ENCODE assay signal across 8 cellular contexts in genomic region chr2:237692601-237693079, GRCh38.
DNase-seq lines count a peak whose midpoint lies in the region; ATAC-seq and TF ChIP-seq lines count a peak whose summit lies in the region.

No MANE protein-coding gene starts in this region.

- POLR2A ChIA-PET in WTC11 (lab: Charles Lee), result interaction anchor here (1.1 kb wide), 1 partner anchor 11 kb away, joined by 3 read pairs; no protein-coding TSS in a partner anchor

- H3K9me3 Mint-ChIP-seq in WTC11, result no peaks in the 10 kb centered on the region

- H3K36me3 ChIP-seq in neutrophil, result no peaks in the 10 kb centered on the region

- TF ChIP-seq CTCF in WTC11 (IDR thresholded peaks at IDR 0.05), result no peak
- no peak for TF ChIP-seq CTCF in fibroblast of pulmonary artery (IDR thresholded peaks at IDR 0.05; ENCODE audit: low read length, missing control alignments)
- TF ChIP-seq CTCF in neutrophil (IDR thresholded peaks at IDR 0.05), result no peak

- no peak overlapping the region for H3K27ac Mint-ChIP-seq in WTC11

- H3K4me1 ChIP-seq in neutrophil (ENCODE audit: control insufficient read depth in 1 of 2, insufficient read depth in 1 of 2, low read depth in 1 of 2, low read length in 1 of 2), result peaks cover 81 to 83% of the 10 kb centered on the region in 2 experiments

- H3K36me3 Mint-ChIP-seq in WTC11, result no peaks in the 10 kb centered on the region

- H3K4me3 Mint-ChIP-seq in WTC11, result peak overlapping the region; percentile 75

- CTCF ChIA-PET in WTC11 (lab: Charles Lee), result interaction anchor here (1.2 to 3.6 kb wide), 6 partner anchors 10 to 133 kb away, joined by 3 to 24 read pairs (median 9); no protein-coding TSS in a partner anchor

- no peaks in the 10 kb centered on the region for H3K9me3 ChIP-seq in neutrophil

- H3K4me1 Mint-ChIP-seq in WTC11, result peaks cover 60% of the 10 kb centered on the region

- H3K27me3 Mint-ChIP-seq in WTC11 (ENCODE audit: low read depth), result no peaks in the 10 kb centered on the region

- peak; percentile 56 for DNase-seq in activated T-cell treated with anti-CD3 and anti-CD28 coated beads, Interleukin-2, amount 50 U/mL, for 1 hour
- no peak for DNase-seq in activated T-cell treated with anti-CD3 and anti-CD28 coated beads for 4 hours
- no peak for DNase-seq in WTC11 (ENCODE audit: low spot score)
- DNase-seq in fibroblast of pulmonary artery (ENCODE audit: low read depth), result no peak
- DNase-seq in hippocampal formation (lab: John Stamatoyannopoulos, UW), result no peak
- no peak for DNase-seq in NCI-H1694 treated with DMSO at 0.1 percent for 48 hours (lab: John Stamatoyannopoulos, UW)

- H3K4me3 ChIP-seq in fibroblast of pulmonary artery (replicated peaks; ENCODE audit: low read depth, low read length) (peak overlapping the region; percentile 81), neutrophil (ENCODE audit: low read depth in 1 of 2, low read length in 1 of 2) (peak overlapping the region; percentile 69 to 71)

- no peaks in the 10 kb centered on the region for H3K27me3 ChIP-seq in neutrophil

- ATAC-seq in HG03280 (IDR thresholded peaks at IDR 0.05; ENCODE audit: unreplicated experiment), result peak; percentile 0
- no peak; the same call in 1 of the 2 replicates for ATAC-seq in WTC11

- peak overlapping the region; percentile 100 for H3K27ac ChIP-seq in neutrophil

TF ChIP-seq in WTC11, 78 proteins besides CTCF, POLR2A, EP300 and RAD21:
- TF ChIP-seq HMGXB4 (CRISPR knock-in tag; IDR thresholded peaks at IDR 0.05) (peak; percentile 13; the same call in 1 of the 2 replicates), ETV6 (CRISPR knock-in tag; IDR thresholded peaks at IDR 0.05) (no peak), MAX (CRISPR knock-in tag; IDR thresholded peaks at IDR 0.05) (peak; percentile 70; the same call in 1 of the 2 replicates), GABPB1 (CRISPR knock-in tag; IDR thresholded peaks at IDR 0.05) (0 out of 2 replicates have a peak, but pooled peaks have one; percentile 5), ATF6 (CRISPR knock-in tag; IDR thresholded peaks at IDR 0.05) (peak; percentile 27; the same call in 1 of the 2 replicates), E2F4 (CRISPR knock-in tag; IDR thresholded peaks at IDR 0.05; ENCODE audit: borderline replicate concordance, low read depth) (0 out of 2 replicates have a peak, but pooled peaks have one; percentile 37), ZNF121 (CRISPR knock-in tag; IDR thresholded peaks at IDR 0.05) (no peak), CREM (CRISPR knock-in tag; IDR thresholded peaks at IDR 0.05) (no peak), E2F5 (CRISPR knock-in tag; IDR thresholded peaks at IDR 0.05) (0 out of 2 replicates have a peak, but pooled peaks have one; percentile 29), ZNF281 (CRISPR knock-in tag; IDR thresholded peaks at IDR 0.05) (0 out of 2 replicates have a peak, but pooled peaks have one; percentile 12), ATF3 (CRISPR knock-in tag; conservative IDR thresholded peaks at IDR 0.05) (no peak)
